In the genomic region with DNA sequence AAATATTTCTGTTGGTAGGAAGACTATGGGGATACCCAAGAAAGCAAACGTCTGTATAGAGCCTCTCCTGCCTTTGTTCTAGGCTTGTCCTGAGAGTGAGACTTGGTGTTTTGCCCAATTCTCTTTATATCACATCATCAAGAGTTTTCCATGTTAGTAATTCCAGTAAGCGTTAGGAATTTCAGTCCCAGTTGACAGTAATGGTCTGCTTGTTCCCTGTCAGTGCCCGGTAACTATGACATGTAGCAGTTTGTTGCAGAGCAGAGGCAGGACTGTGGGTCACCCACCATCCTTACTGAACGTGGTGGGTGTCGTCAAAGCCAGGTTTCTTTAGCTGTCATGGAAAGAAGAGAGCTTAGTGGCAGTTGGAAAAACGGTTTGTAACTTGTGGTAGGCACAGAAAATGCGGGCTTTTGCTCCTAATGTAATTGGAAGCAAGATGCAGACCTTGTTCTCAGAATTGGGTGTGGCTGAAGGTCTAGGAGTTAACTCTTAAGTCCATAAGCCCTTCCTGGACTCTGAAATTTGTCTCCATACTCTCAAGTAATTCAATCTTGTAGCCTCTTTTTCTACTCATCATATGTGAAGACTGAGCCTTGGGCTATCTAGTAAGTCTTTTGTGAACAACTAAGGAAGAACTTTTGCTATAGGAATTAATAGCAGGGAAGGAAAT, we compare ENCODE assay signal across 1 cellular context.
TF ChIP-seq lines count a peak whose summit lies in the region.

No MANE protein-coding gene starts in this region.

TF ChIP-seq in SK-N-SH treated with all-trans-retinoic acid at 6 μM for 48 hours, 23 proteins besides CTCF, POLR2A, EP300 and RAD21 (continued from another document):
- TF ChIP-seq OSR1 (CRISPR knock-in tag; IDR thresholded peaks at IDR 0.05), result no peak
